ENCODE assay signal across 8 cellular contexts in the genomic region with DNA sequence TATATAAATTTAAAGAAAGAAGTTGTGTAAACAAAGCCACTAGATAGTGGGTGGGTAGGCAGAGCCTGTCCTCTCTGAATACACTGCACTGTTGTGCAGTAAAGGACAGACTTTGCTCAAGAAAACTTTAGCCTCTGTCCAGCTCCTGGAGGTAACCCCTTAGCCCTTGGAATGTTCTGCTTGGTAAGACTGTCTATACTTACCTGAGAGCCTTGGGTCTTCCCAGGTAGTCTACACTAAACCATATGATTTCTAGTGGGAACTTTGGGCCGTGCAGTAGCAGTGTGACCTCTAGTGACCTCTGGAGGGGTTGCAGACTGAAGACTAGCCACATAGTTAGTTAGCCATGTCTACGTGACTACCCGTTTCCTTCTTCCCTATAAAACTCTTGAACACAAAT.
DNase-seq lines count a peak whose midpoint lies in the region; ATAC-seq and TF ChIP-seq lines count a peak whose summit lies in the region.

No MANE protein-coding gene starts in this region.

- no peaks in the 10 kb centered on the region for H3K27me3 ChIP-seq in RWPE2 (ENCODE audit: insufficient read depth, poor library complexity, severe bottlenecking)
- H3K27me3 ChIP-seq in neural cell (ENCODE audit: insufficient read depth, low read depth, low read length) = no peaks in the 10 kb centered on the region

- peak; percentile 62 for TF ChIP-seq RAD21 in neural cell (conservative IDR thresholded peaks at IDR 0.05)

- no peak for TF ChIP-seq EP300 in neural cell (conservative IDR thresholded peaks at IDR 0.05; ENCODE audit: poor library complexity, severe bottlenecking)

- H3K9me3 Mint-ChIP-seq in activated T-cell treated with anti-CD3 and anti-CD28 coated beads, Interleukin-2, amount 50 U/mL, for 24 hours = peaks cover 13% of the 10 kb centered on the region
- peaks cover 16% of the 10 kb centered on the region for H3K9me3 Mint-ChIP-seq in activated CD4-positive, alpha-beta T cell treated with anti-CD3 and anti-CD28 coated beads, Interleukin-2, amount 10 ng/mL, durations not matched to agents 24 days and 14 days

- no peak overlapping the region for H2AFZ ChIP-seq in neural cell (ENCODE audit: low read depth, low read length)

- H3K79me2 ChIP-seq in neural cell (replicated peaks; ENCODE audit: insufficient read depth, low read length) = no peaks in the 10 kb centered on the region

- H3K9me3 ChIP-seq in RWPE2 (ENCODE audit: severe bottlenecking) = no peaks in the 10 kb centered on the region
- peaks cover 4% of the 10 kb centered on the region for H3K9me3 ChIP-seq in neural cell (ENCODE audit: low read length)

- H3K9me2 ChIP-seq in neural cell (ENCODE audit: insufficient read depth, low read length) = no peaks in the 10 kb centered on the region

- no peak overlapping the region for H3K9ac ChIP-seq in neural cell (ENCODE audit: low read length)

- intact Hi-C loops in activated CD4-positive, alpha-beta T cell treated with anti-CD3 and anti-CD28 coated beads, Interleukin-2, amount 10 ng/mL, durations not matched to agents 24 days and 14 days (cut with micrococcal nuclease) = no loop called here

- H3K27ac ChIP-seq in RWPE2 (ENCODE audit: poor library complexity, severe bottlenecking) (no peak overlapping the region), neural cell (ENCODE audit: low read length) (no peak overlapping the region)

- peak; percentile 55 for ATAC-seq in HG03095 (IDR thresholded peaks at IDR 0.05; ENCODE audit: unreplicated experiment)
- ATAC-seq in RWPE2 (ENCODE audit: low read depth) = no peak; the same call in 2 of the 3 replicates

- no peaks in the 10 kb centered on the region for H3K36me3 Mint-ChIP-seq in activated T-cell treated with anti-CD3 and anti-CD28 coated beads, Interleukin-2, amount 50 U/mL, for 24 hours (ENCODE audit: low read depth)
- no peaks in the 10 kb centered on the region for H3K36me3 Mint-ChIP-seq in activated CD4-positive, alpha-beta T cell treated with anti-CD3 and anti-CD28 coated beads, Interleukin-2, amount 10 ng/mL, durations not matched to agents 24 days and 14 days (ENCODE audit: low read depth)

- no peaks in the 10 kb centered on the region for H3K4me1 ChIP-seq in RWPE2 (ENCODE audit: insufficient read depth, poor library complexity, severe bottlenecking)

- H3K4me2 ChIP-seq in neural cell (ENCODE audit: low read length) = no peak overlapping the region

- H3K27me3 Mint-ChIP-seq in activated T-cell treated with anti-CD3 and anti-CD28 coated beads, Interleukin-2, amount 50 U/mL, for 24 hours = no peaks in the 10 kb centered on the region
- no peaks in the 10 kb centered on the region for H3K27me3 Mint-ChIP-seq in activated CD4-positive, alpha-beta T cell treated with anti-CD3 and anti-CD28 coated beads, Interleukin-2, amount 10 ng/mL, durations not matched to agents 24 days and 14 days

- no peaks in the 10 kb centered on the region for H3K4me1 Mint-ChIP-seq in activated T-cell treated with anti-CD3 and anti-CD28 coated beads, Interleukin-2, amount 50 U/mL, for 24 hours (ENCODE audit: low read depth)
- H3K4me1 Mint-ChIP-seq in activated CD4-positive, alpha-beta T cell treated with anti-CD3 and anti-CD28 coated beads, Interleukin-2, amount 10 ng/mL, durations not matched to agents 24 days and 14 days = no peaks in the 10 kb centered on the region

- H4K20me1 ChIP-seq in neural cell (ENCODE audit: insufficient read depth) = no peaks in the 10 kb centered on the region

- H3K4me3 Mint-ChIP-seq in activated T-cell treated with anti-CD3 and anti-CD28 coated beads, Interleukin-2, amount 50 U/mL, for 24 hours = no peak overlapping the region
- no peak overlapping the region for H3K4me3 Mint-ChIP-seq in activated CD4-positive, alpha-beta T cell treated with anti-CD3 and anti-CD28 coated beads, Interleukin-2, amount 10 ng/mL, durations not matched to agents 24 days and 14 days

- H3K27ac Mint-ChIP-seq in activated T-cell treated with anti-CD3 and anti-CD28 coated beads, Interleukin-2, amount 50 U/mL, for 24 hours = no peak overlapping the region
- no peak overlapping the region for H3K27ac Mint-ChIP-seq in activated CD4-positive, alpha-beta T cell treated with anti-CD3 and anti-CD28 coated beads, Interleukin-2, amount 10 ng/mL, durations not matched to agents 24 days and 14 days

- H3K36me3 ChIP-seq in RWPE2 (ENCODE audit: low read depth) = no peaks in the 10 kb centered on the region
- H3K36me3 ChIP-seq in neural cell (ENCODE audit: insufficient read depth, low read length) = no peaks in the 10 kb centered on the region

- peak; percentile 29 for TF ChIP-seq CTCF in RWPE2 (IDR thresholded peaks at IDR 0.05; ENCODE audit: poor library complexity, severe bottlenecking)
- peak; percentile 51 for TF ChIP-seq CTCF in neural cell (IDR thresholded peaks at IDR 0.05; ENCODE audit: poor library complexity, severe bottlenecking)

- DNase-seq in DMS153 treated with DMSO at 0.1 percent for 48 hours (lab: John Stamatoyannopoulos, UW; ENCODE audit: unreplicated experiment) (peak; percentile 5), DMS153 (lab: John Stamatoyannopoulos, UW) (no peak), RWPE2 (ENCODE audit: low spot score) (no peak), EL (no peak)
- no peak for DNase-seq in activated T-cell treated with anti-CD3 and anti-CD28 coated beads, Interleukin-2, amount 50 U/mL, for 24 hours
- DNase-seq in activated CD4-positive, alpha-beta T cell treated with anti-CD3 and anti-CD28 coated beads, Interleukin-2, amount 10 ng/mL, durations not matched to agents 24 days and 14 days = no peak

- H3K4me3 ChIP-seq in RWPE2 (ENCODE audit: severe bottlenecking) = no peak overlapping the region
- H3K4me3 ChIP-seq in neural cell (ENCODE audit: low read length) = no peak overlapping the region

- no peaks in the 10 kb centered on the region for H3F3A ChIP-seq in neural cell (ENCODE audit: insufficient read depth, low read length, poor library complexity, severe bottlenecking)

TF ChIP-seq in neural cell, 6 proteins besides CTCF, POLR2A, EP300 and RAD21:
- peak; percentile 61 for TF ChIP-seq SMC3 (conservative IDR thresholded peaks at IDR 0.05; ENCODE audit: poor library complexity)
- TF ChIP-seq POLR2AphosphoS5 (IDR thresholded peaks at IDR 0.05) = no peak
